Comparison of ENCODE assay signal across 10 cellular contexts in the genomic region with DNA sequence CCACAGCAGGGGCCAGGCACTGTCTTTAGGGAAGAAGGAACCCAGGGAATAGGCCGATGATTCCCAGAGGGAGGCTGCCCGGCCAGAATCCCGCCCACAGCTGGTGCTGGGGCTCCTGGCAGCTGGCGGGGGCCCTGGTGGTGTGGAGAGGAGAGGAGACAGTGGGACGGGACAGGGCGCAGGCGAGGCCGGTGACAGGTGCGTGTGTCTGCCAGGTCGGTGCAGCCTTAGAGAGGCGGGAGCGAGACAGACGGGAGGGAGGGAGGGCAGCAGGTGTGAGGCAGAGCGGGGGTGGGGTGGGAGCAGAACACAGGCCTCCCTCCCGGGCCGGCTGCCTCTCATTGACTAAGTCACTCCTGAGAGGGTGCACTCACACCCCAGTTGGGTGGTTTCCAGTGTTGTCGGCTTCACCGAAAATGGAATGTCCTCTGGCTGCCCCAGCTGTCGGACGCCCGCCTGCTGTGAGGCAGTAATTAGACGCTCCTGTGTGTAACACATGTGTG. TPM values are rescaled to one million over a fixed set of nuclear protein-coding genes. Genes with fewer than 3 reads are reported as not detected.
DNase-seq lines count a peak whose midpoint lies in the region; ATAC-seq and TF ChIP-seq lines count a peak whose summit lies in the region.
"Had no signal": no experiment of that assay in that cellular context is flagged by ENCODE, and none has a peak within 500 bp of the region (broad histone marks: within the 10 kb centered on the region; RNA-seq: fewer than 3 reads in every experiment).

No MANE protein-coding gene starts in this region.

- no CpG with 5 or more reads among the region's 22 CpGs for WGBS in H9 (ENCODE audit: extremely low coverage, insufficient read length, low lambda C conversion rate)

- no peaks in the 10 kb centered on the region for H3K9me3 ChIP-seq in H9 (ENCODE audit: control insufficient read depth, low read depth, low read length)

- H2BK12ac ChIP-seq in H9 (ENCODE audit: insufficient read length, low read depth, low read length) = no peak overlapping the region

- H3K79me2 ChIP-seq in H9 (ENCODE audit: insufficient read depth, low read length) = no peaks in the 10 kb centered on the region

- TF ChIP-seq CTCF in H9 (conservative IDR thresholded peaks at IDR 0.05) = no peak
- no peak for TF ChIP-seq CTCF in epithelial cell of esophagus (IDR thresholded peaks at IDR 0.05; ENCODE audit: insufficient read depth, low read depth, low read length, missing control alignments)

- H3K18ac ChIP-seq in H9 (ENCODE audit: insufficient read length, low read depth, low read length) = no peak overlapping the region

- no peak overlapping the region for H3T11ph ChIP-seq in H9 (ENCODE audit: low read length)

- H3K4me3 Mint-ChIP-seq in H9 = no peak overlapping the region

- H4K8ac ChIP-seq in H9 (replicated peaks; ENCODE audit: insufficient read length, low read depth, low read length) = no peak overlapping the region

- H3K4me3 ChIP-seq in epithelial cell of esophagus (ENCODE audit: low read length) = no peak overlapping the region

- H3K27ac Mint-ChIP-seq in H9 = no peak overlapping the region

- no peak overlapping the region for H3K14ac ChIP-seq in H9 (ENCODE audit: insufficient read depth, low read length)

- DNase-seq in H9 (peak; percentile 59), NCI-H510A (lab: John Stamatoyannopoulos, UW) (peak; percentile 99), epithelial cell of esophagus (ENCODE audit: low read depth) (peak; percentile 14), posterior cingulate gyrus (peak in 6 of 10 donors; percentile 26 to 94 (median 52)), Ammon's horn (ENCODE audit: low spot score) (no peak)
- DNase-seq: activated CD4-positive, alpha-beta T cell treated with anti-CD3 and anti-CD28 coated beads, Interleukin-2, amount 50 U/mL, for 4 hours had no signal

- peaks cover 9 to 27% of the 10 kb centered on the region in 2 experiments for H3K4me1 Mint-ChIP-seq in H9

- H3K79me1 ChIP-seq in H9 (ENCODE audit: insufficient read depth, low read depth, low read length, poor library complexity, severe bottlenecking) = no peaks in the 10 kb centered on the region

- no peak overlapping the region for H2AK5ac ChIP-seq in H9 (ENCODE audit: insufficient read length, low read length)

- no peak overlapping the region for H3K56ac ChIP-seq in H9 (ENCODE audit: insufficient read length, low read depth, low read length)

- no peak overlapping the region for H3K23ac ChIP-seq in H9 (ENCODE audit: insufficient read length, low read depth, low read length)

- ATAC-seq in HG02884 (IDR thresholded peaks at IDR 0.05; ENCODE audit: unreplicated experiment) (no peak), GM18505 (IDR thresholded peaks at IDR 0.05; ENCODE audit: unreplicated experiment) (no peak), HG02678 (IDR thresholded peaks at IDR 0.05; ENCODE audit: unreplicated experiment) (no peak)

- no peak overlapping the region for H2BK20ac ChIP-seq in H9 (ENCODE audit: low read depth, low read length, poor library complexity, severe bottlenecking)

- H3K36me3 Mint-ChIP-seq in H9 (ENCODE audit: insufficient read depth in 1 of 3, low read depth in 3 of 3) = peaks cover 0 to 4% (median 3%) of the 10 kb centered on the region in 3 experiments; a peak in 3 of 7 replicates

- H4K91ac ChIP-seq in H9 (ENCODE audit: insufficient read length, low read depth, low read length) = no peak overlapping the region

- H4K20me1 ChIP-seq in H9 (ENCODE audit: control insufficient read depth, insufficient read depth, insufficient read length) = no peaks in the 10 kb centered on the region

- no peak for TF ChIP-seq POLR2A in GM18505 (IDR thresholded peaks at IDR 0.05; ENCODE audit: borderline replicate concordance, extremely low read depth, insufficient read depth, insufficient read length)

- H3K27me3 ChIP-seq in H9 (ENCODE audit: insufficient read depth, low read length) = no peaks in the 10 kb centered on the region; the same call in 1 of the 2 replicates

- peaks cover 3 to 4% of the 10 kb centered on the region in 2 experiments; a peak in 4 of 5 replicates for H3K9me3 Mint-ChIP-seq in H9

- no peak overlapping the region for H2AFZ ChIP-seq in H9 (ENCODE audit: low read length)

- H3K27me3 Mint-ChIP-seq in H9 (ENCODE audit: low read depth) = peaks cover 8% of the 10 kb centered on the region

- H2BK15ac ChIP-seq in H9 (ENCODE audit: low read depth, low read length) = no peak overlapping the region

- H4K5ac ChIP-seq in H9 (ENCODE audit: insufficient read length, low read depth, low read length) = no peak overlapping the region

- H3K4ac ChIP-seq in H9 (ENCODE audit: low read depth, low read length) = no peak overlapping the region

- no peak overlapping the region for H3K9ac ChIP-seq in H9 (ENCODE audit: extremely low read depth, insufficient read length, low read length)

- no peak overlapping the region for H2BK5ac ChIP-seq in H9 (ENCODE audit: insufficient read length, low read length)

- no peak overlapping the region for H2BK120ac ChIP-seq in H9 (ENCODE audit: low read depth, low read length, poor library complexity, severe bottlenecking)

- H3K23me2 ChIP-seq in H9 (ENCODE audit: insufficient read length, low read depth, low read length, poor library complexity, severe bottlenecking) = no peaks in the 10 kb centered on the region

- H3K4me1 ChIP-seq in H9 (ENCODE audit: insufficient read depth, low read length) = no peaks in the 10 kb centered on the region

- intact Hi-C loops in posterior cingulate gyrus (cut with DNase I) = no loop called here

- no peak overlapping the region for H3K4me2 ChIP-seq in H9 (ENCODE audit: insufficient read depth, insufficient read length, low read length)

- no peak overlapping the region for H3K27ac ChIP-seq in H9 (ENCODE audit: insufficient read length, low read depth, low read length)

RNA-seq across cellular contexts. Expression of a gene that starts 55.2 kb away (rescaled TPM):
- total RNA-seq in H9 (2021) = 3.7 and 4.0 TPM in 2 replicates
- total RNA-seq: OCI-LY7 had no signal
